8 cellular contexts compared by ENCODE assay signal in genomic region chr6:116254297-116254724, GRCh38. TPM values are rescaled to one million over a fixed set of nuclear protein-coding genes. Genes with fewer than 3 reads are reported as not detected.
A peak's percentile ranks its signal among the peaks of the same experiment; 100 is the strongest.
DNase-seq lines count a peak whose midpoint lies in the region; ATAC-seq and TF ChIP-seq lines count a peak whose summit lies in the region.

No MANE protein-coding gene starts in this region.

- H4K20me1 ChIP-seq in MM.1S (ENCODE audit: insufficient read depth, low read length): no peaks in the 10 kb centered on the region

- TF ChIP-seq POLR2A in testis (IDR thresholded peaks at IDR 0.05): no peak

- no peaks in the 10 kb centered on the region for H3K9me2 ChIP-seq in MM.1S (replicated peaks; ENCODE audit: insufficient read depth, low read length)

- H3K4me1 ChIP-seq in MM.1S (ENCODE audit: low read length): peaks cover 13% of the 10 kb centered on the region
- peaks cover 26% of the 10 kb centered on the region for H3K4me1 ChIP-seq in foreskin keratinocyte
- H3K4me1 ChIP-seq in testis: peaks cover 34% of the 10 kb centered on the region

- H3K27ac ChIP-seq in MM.1S (ENCODE audit: low read length) (peak overlapping the region; percentile 52; the same call in 1 of the 2 replicates), foreskin keratinocyte (peak overlapping the region; percentile 88), testis (peak overlapping the region; percentile 91)

- intact Hi-C loops in testis (cut with DNase I; ENCODE audit: low total_unique reads): no loop called here

- peak overlapping the region; percentile 90 for H2AFZ ChIP-seq in MM.1S (ENCODE audit: low read length)

- peak overlapping the region; percentile 84 for H3K9ac ChIP-seq in MM.1S (ENCODE audit: low read length)

- WGBS in testis, 2 donors: 0% methylated on average over 1 of the region's 1 CpG

- H3K79me2 ChIP-seq in MM.1S (ENCODE audit: low read length): peaks cover 26% of the 10 kb centered on the region

- H3K9me3 ChIP-seq in MM.1S (replicated peaks; ENCODE audit: insufficient read depth, low read length): no peaks in the 10 kb centered on the region
- H3K9me3 ChIP-seq in testis: no peaks in the 10 kb centered on the region

- H3K4me3 ChIP-seq in BJ (ENCODE audit: low read depth, low read length) (peak overlapping the region; percentile 99), MM.1S (ENCODE audit: low read length) (peak overlapping the region; percentile 98), testis (peak overlapping the region; percentile 88 to 100)

- peak; percentile 19 for ATAC-seq in GM21737 (IDR thresholded peaks at IDR 0.05; ENCODE audit: unreplicated experiment)
- no peak for ATAC-seq in foreskin keratinocyte

- CTCF ChIA-PET in BJ (lab: Yijun Ruan, JAX): interaction anchor here (1.1 to 5.3 kb wide), 4 partner anchors 11 to 307 kb away, joined by 3 to 43 read pairs (median 4); partner anchors contain the start of gene CALHM4

- H3K27me3 ChIP-seq in BJ (ENCODE audit: control insufficient read depth, insufficient read depth, low read length) (no peaks in the 10 kb centered on the region), MM.1S (replicated peaks; ENCODE audit: insufficient read depth, low read length) (no peaks in the 10 kb centered on the region), foreskin keratinocyte (no peaks in the 10 kb centered on the region), testis (no peaks in the 10 kb centered on the region)

- H3K4me2 ChIP-seq in MM.1S (ENCODE audit: low read depth, low read length): peak overlapping the region; percentile 92

- H3F3A ChIP-seq in MM.1S (ENCODE audit: insufficient read depth, low read length): no peaks in the 10 kb centered on the region

- no peak for TF ChIP-seq CTCF in BJ (IDR thresholded peaks at IDR 0.05; ENCODE audit: insufficient read depth, low read depth, low read length)
- no peak for TF ChIP-seq CTCF in MM.1S (IDR thresholded peaks at IDR 0.05; ENCODE audit: low read length)
- no peak for TF ChIP-seq CTCF in foreskin keratinocyte (conservative IDR thresholded peaks at IDR 0.05)
- TF ChIP-seq CTCF in testis (IDR thresholded peaks at IDR 0.05): no peak

- POLR2A ChIA-PET in BJ (lab: Charles Lee): no interaction called here

- DNase-seq in BJ (ENCODE audit: low read depth) (no peak), MM.1S (no peak), foreskin keratinocyte (no peak), testis (no peak), epidermal melanocyte (ENCODE audit: insufficient read length, low spot score) (no peak), GM03348 (ENCODE audit: low spot score) (no peak)
- DNase-seq in activated CD4-positive, alpha-beta T cell treated with anti-CD3 and anti-CD28 coated beads for 48 hours: no peak

- H3K36me3 ChIP-seq in BJ (ENCODE audit: control insufficient read depth, insufficient read depth, low read length) (no peaks in the 10 kb centered on the region), MM.1S (replicated peaks; ENCODE audit: insufficient read depth, low read length) (no peaks in the 10 kb centered on the region), testis (ENCODE audit: low read depth, missing control alignments) (no peaks in the 10 kb centered on the region)

RNA-seq across cellular contexts. Expression of gene TSPYL4, which starts 0.4 kb away (rescaled TPM):
- 33.7 and 34.2 TPM in 2 replicates for polyA plus RNA-seq in BJ (2011; rRNA removed)
- 20.6 and 28.5 TPM in 2 replicates for polyA minus RNA-seq in BJ (2011; rRNA and poly(A)+ RNA removed)
- total RNA-seq in foreskin keratinocyte: 4.9 and 6.7 TPM in 2 replicates
- 2.5 and 2.9 TPM in 2 replicates for polyA plus RNA-seq in foreskin keratinocyte
- 10 to 100 TPM; 27.9 to 33.1 TPM for total RNA-seq in testis
- polyA plus RNA-seq in testis (ENCODE audit: insufficient read depth, low read depth, low replicate concordance): 39.8 TPM

RNA-seq across cellular contexts. Expression of gene TSPYL1, which starts 25.4 kb away (rescaled TPM):
- polyA plus RNA-seq in BJ (2011; rRNA removed): 31.9 and 43.1 TPM in 2 replicates
- 57.8 and 82.0 TPM in 2 replicates for polyA minus RNA-seq in BJ (2011; rRNA and poly(A)+ RNA removed)
- 68.2 and 72.5 TPM in 2 replicates for total RNA-seq in foreskin keratinocyte
- polyA plus RNA-seq in foreskin keratinocyte: 30.1 and 32.2 TPM in 2 replicates
- total RNA-seq in testis: 10 to 100 TPM; 86.4 to 95.0 TPM
- 91.9 TPM for polyA plus RNA-seq in testis (ENCODE audit: insufficient read depth, low read depth, low replicate concordance)
